ENCODE assay signal across 12 cellular contexts in genomic region chr12:91181053-91181452, GRCh38. TPM values are rescaled to one million over a fixed set of nuclear protein-coding genes. Genes with fewer than 3 reads are reported as not detected.
DNase-seq lines count a peak whose midpoint lies in the region; FAIRE-seq and TF ChIP-seq lines count a peak whose summit lies in the region.
"Had no signal": no experiment of that assay in that cellular context is flagged by ENCODE, and none has a peak within 500 bp of the region (broad histone marks: within the 10 kb centered on the region; RNA-seq: fewer than 3 reads in every experiment).

No MANE protein-coding gene starts in this region.

- H2AFZ ChIP-seq in neuron (ENCODE audit: low read depth, low read length): peak overlapping the region; percentile 69

- peaks cover 51% of the 10 kb centered on the region for H3K27me3 Mint-ChIP-seq in MCF 10A (ENCODE audit: insufficient read depth, unreplicated experiment)

- intact Hi-C loops in breast epithelium (cut with DNase I; ENCODE audit: low total_unique reads): no loop called here
- intact Hi-C loops in MCF 10A (cut with micrococcal nuclease): no loop called here

- TF ChIP-seq CTCF in breast epithelium (IDR thresholded peaks at IDR 0.05): no peak
- TF ChIP-seq CTCF in MCF 10A (IDR thresholded peaks at IDR 0.05; ENCODE audit: unreplicated experiment): no peak
- TF ChIP-seq CTCF in epithelial cell of proximal tubule (conservative IDR thresholded peaks at IDR 0.05; ENCODE audit: low read depth, low read length): no peak

- CTCF ChIA-PET in MCF 10A (lab: Yijun Ruan, JAX): interaction anchor here (1.2 to 6.7 kb wide), 3 partner anchors 147 to 202 kb away, joined by 3 to 196 read pairs (median 46); no protein-coding TSS in a partner anchor

- TF ChIP-seq POLR2A in breast epithelium (IDR thresholded peaks at IDR 0.05) (no peak), H54 (IDR thresholded peaks at IDR 0.05; ENCODE audit: low read depth, low read length) (no peak)

- H3K36me3 Mint-ChIP-seq in MCF 10A (ENCODE audit: insufficient read depth, unreplicated experiment): no peaks in the 10 kb centered on the region

- H3K4me3 ChIP-seq in breast epithelium: peak overlapping the region; percentile 49 to 59 (median 53)
- H3K4me3 ChIP-seq in epithelial cell of proximal tubule (ENCODE audit: low read depth, low read length): peak overlapping the region; percentile 43
- H3K4me3 ChIP-seq in neuron (ENCODE audit: low read length): peak overlapping the region; percentile 4
- peak overlapping the region; percentile 50 for H3K4me3 ChIP-seq in urinary bladder (ENCODE audit: low read depth, low read length)
- H3K4me3 ChIP-seq: SJCRH30 had no signal

- no peak for FAIRE-seq in H54 (lab: Jason Lieb, UNC)

- no peaks in the 10 kb centered on the region for H3K36me3 ChIP-seq in breast epithelium
- no peaks in the 10 kb centered on the region for H3K36me3 ChIP-seq in neuron (ENCODE audit: insufficient read depth, low read length)
- no peaks in the 10 kb centered on the region for H3K36me3 ChIP-seq in urinary bladder (ENCODE audit: insufficient read depth)
- H3K36me3 ChIP-seq: SJCRH30 had no signal

- H3K9me3 Mint-ChIP-seq in MCF 10A (ENCODE audit: unreplicated experiment): no peaks in the 10 kb centered on the region
- H3K9me3 Mint-ChIP-seq: activated T-helper 1 cell treated with anti-CD3 and anti-CD28 coated beads, Interleukin-12 subunit alpha, Interleukin-12 subunit beta, Interleukin-2, Interleukin-4 antibody, amounts not matched to agents 30 ng/mL and 10 ng/mL and 1 ng/mL, durations not matched to agents 14 hours and 24 hours and 36 hours had no signal

- H3K4me3 Mint-ChIP-seq in MCF 10A (ENCODE audit: unreplicated experiment): no peak overlapping the region
- H3K4me3 Mint-ChIP-seq: activated T-helper 1 cell treated with anti-CD3 and anti-CD28 coated beads, Interleukin-12 subunit alpha, Interleukin-12 subunit beta, Interleukin-2, Interleukin-4 antibody, amounts not matched to agents 30 ng/mL and 10 ng/mL and 1 ng/mL, durations not matched to agents 14 hours and 24 hours and 36 hours had no signal

- H3K27ac ChIP-seq in breast epithelium (peak overlapping the region; percentile 70 to 77), urinary bladder (ENCODE audit: low read depth) (peak overlapping the region; percentile 38)
- H3K27ac ChIP-seq: SJCRH30 had no signal

- H3K27me3 ChIP-seq in breast epithelium: no peaks in the 10 kb centered on the region
- no peaks in the 10 kb centered on the region for H3K27me3 ChIP-seq in neuron (ENCODE audit: insufficient read depth, low read length)
- H3K27me3 ChIP-seq: SJCRH30 had no signal

- POLR2A ChIA-PET in MCF 10A (lab: Yijun Ruan, JAX): interaction anchor here (0.6 to 4.0 kb wide), 6 partner anchors 8 to 146 kb away, joined by 4 to 27 read pairs (median 6); no protein-coding TSS in a partner anchor

- no peak for DNase-seq in breast epithelium (ENCODE audit: low spot score in 2 of 2)
- DNase-seq in MCF 10A (ENCODE audit: unreplicated experiment): no peak
- DNase-seq in epithelial cell of proximal tubule (ENCODE audit: low read depth): no peak
- no peak for DNase-seq in SK-N-DZ (ENCODE audit: low spot score)
- no peak for DNase-seq in H54 (ENCODE audit: insufficient read length, low spot score)
- no peak for DNase-seq in NOMO-1 treated with dmso at 0.1 percent for 144 hours (lab: John Stamatoyannopoulos, UW; ENCODE audit: unreplicated experiment)
- DNase-seq: NCI-H345; stimulated activated CD4-positive, alpha-beta T cell treated with anti-CD3 and anti-CD28 coated beads, Interleukin-12 subunit alpha, Interleukin-12 subunit beta, amount 100 ng/mL, for 4 hours had no signal

- H3K4me1 ChIP-seq in breast epithelium (no peaks in the 10 kb centered on the region), neuron (ENCODE audit: insufficient read depth, low read length) (peaks cover 13% of the 10 kb centered on the region), urinary bladder (ENCODE audit: insufficient read depth) (no peaks in the 10 kb centered on the region)

- no peaks in the 10 kb centered on the region for H3K4me1 Mint-ChIP-seq in MCF 10A (ENCODE audit: insufficient read depth, unreplicated experiment)

- WGBS in urinary bladder: 14% methylated on average over 3 of the region's 3 CpGs

- no peak overlapping the region for H3K27ac Mint-ChIP-seq in MCF 10A (ENCODE audit: low read depth, unreplicated experiment)
- H3K27ac Mint-ChIP-seq: activated T-helper 1 cell treated with anti-CD3 and anti-CD28 coated beads, Interleukin-12 subunit alpha, Interleukin-12 subunit beta, Interleukin-2, Interleukin-4 antibody, amounts not matched to agents 30 ng/mL and 10 ng/mL and 1 ng/mL, durations not matched to agents 14 hours and 24 hours and 36 hours had no signal

- BruUV-seq in MCF 10A (replicated peaks; lab: Mats Ljungman, UMichigan): no TSS peak

- H3K9me3 ChIP-seq in breast epithelium (no peaks in the 10 kb centered on the region), neuron (ENCODE audit: low read length) (no peaks in the 10 kb centered on the region)
- H3K9me3 ChIP-seq: SJCRH30 had no signal

RNA-seq across cellular contexts. Expression of gene DCN, which starts 1.6 kb away (rescaled TPM):
- 1,000 to 10,000 TPM; 1,081 to 4,374 (median 1,702) TPM for total RNA-seq in breast epithelium
- 33.1 and 46.5 TPM in 2 replicates for total RNA-seq in MCF 10A (2022)
- 1.6 and 12.5 TPM in 2 replicates for total RNA-seq in epithelial cell of proximal tubule
- 3,503 TPM for total RNA-seq in urinary bladder
- 2,925 TPM for polyA plus RNA-seq in urinary bladder
- polyA plus RNA-seq in SK-N-DZ (2014; cell fraction: cytosol; rRNA removed): 1.4 and 2.9 TPM in 2 replicates
- 0.38 TPM in 1 of 2 replicates, not detected in the other for polyA plus RNA-seq in SK-N-DZ (2014; cell fraction: nucleus; rRNA removed)
- total RNA-seq: activated T-helper 1 cell treated with anti-CD3 and anti-CD28 coated beads, Interleukin-12 subunit alpha, Interleukin-12 subunit beta, Interleukin-2, Interleukin-4 antibody, amounts not matched to agents 30 ng/mL and 10 ng/mL and 1 ng/mL, durations not matched to agents 14 hours and 24 hours and 36 hours had no signal

Comparison
In these comparisons a context has a peak if more than half of its experiments do, and no peak if none do; other contexts are left out.
1. RNA of gene DCN, which starts 1.6 kb away (total RNA-seq): 3,503 TPM in urinary bladder (single experiment) and 1,081 to 4,374 TPM in breast epithelium; 33.1 to 46.5 TPM in MCF 10A and 1.6 to 12.5 TPM in epithelial cell of proximal tubule; every median in the first group is over 10 times any median in the second.
2. Peak in every context shown above with its lines, with median percentiles within 50 percentile points of each other: H3K4me3 ChIP-seq.